ENCODE assay signal across 11 cellular contexts in the genomic region with DNA sequence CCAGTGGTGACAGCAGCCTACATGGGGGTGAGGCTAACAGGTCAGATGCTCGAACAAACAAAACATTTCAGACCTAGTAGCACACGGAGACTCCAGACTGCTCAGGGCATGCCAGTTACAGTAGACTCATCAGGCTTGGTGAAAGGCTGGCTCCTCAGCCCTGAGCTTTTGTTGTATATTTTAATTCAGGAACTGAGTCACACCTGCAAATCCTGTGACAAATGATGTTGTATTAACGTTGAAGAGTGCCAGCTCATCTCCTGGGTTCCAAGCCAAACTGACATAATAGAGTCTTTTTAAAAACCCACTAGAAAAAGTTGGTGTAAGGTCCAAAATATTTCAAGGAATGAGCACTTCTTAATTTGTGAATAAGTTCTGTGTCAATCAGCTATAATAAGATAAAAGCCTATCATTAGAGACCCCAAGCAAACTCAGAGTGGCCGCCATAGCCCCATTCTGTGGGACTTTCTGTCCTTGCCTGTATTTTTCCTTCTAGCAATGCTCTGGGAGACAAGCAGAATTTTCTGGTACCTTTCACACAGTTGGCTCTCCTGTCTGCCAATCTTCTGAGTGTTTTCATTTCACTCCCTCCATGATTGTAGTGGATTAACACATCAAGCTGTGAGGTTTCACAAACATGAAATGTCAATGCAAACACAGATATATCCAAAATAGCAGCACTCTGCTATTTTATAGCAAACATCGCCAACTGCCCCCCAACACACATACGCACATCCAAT.
A peak's percentile ranks its signal among the peaks of the same experiment; 100 is the strongest.
DNase-seq lines count a peak whose midpoint lies in the region; ATAC-seq and TF ChIP-seq lines count a peak whose summit lies in the region.
"Had no signal": no experiment of that assay in that cellular context is flagged by ENCODE, and none has a peak within 500 bp of the region (broad histone marks: within the 10 kb centered on the region; RNA-seq: fewer than 3 reads in every experiment).

No MANE protein-coding gene starts in this region.

- no TSS peak for BruUV-seq in PC-3 (replicated peaks; lab: Mats Ljungman, UMichigan)

- peak overlapping the region; percentile 42 for H3K4me3 ChIP-seq in PC-3 (ENCODE audit: low read length)
- peak overlapping the region; percentile 12 for H3K4me3 ChIP-seq in epithelial cell of esophagus (ENCODE audit: low read length)
- peak overlapping the region; percentile 11 for H3K4me3 ChIP-seq in osteoblast (ENCODE audit: insufficient read depth, low read length)
- H3K4me3 ChIP-seq in hepatocyte, result no peak overlapping the region
- H3K4me3 ChIP-seq in SJCRH30, result no peak overlapping the region

- H4K20me1 ChIP-seq in PC-3 (ENCODE audit: low read length) (no peaks in the 10 kb centered on the region), osteoblast (ENCODE audit: insufficient read depth, low read length) (no peaks in the 10 kb centered on the region), hepatocyte (ENCODE audit: insufficient read depth, poor library complexity, severe bottlenecking) (no peaks in the 10 kb centered on the region)

- H3K9me3 ChIP-seq in PC-3 (ENCODE audit: low read length), result no peaks in the 10 kb centered on the region
- no peaks in the 10 kb centered on the region for H3K9me3 ChIP-seq in osteoblast (ENCODE audit: low read depth, low read length)
- no peaks in the 10 kb centered on the region for H3K9me3 ChIP-seq in hepatocyte (ENCODE audit: low read depth)
- H3K9me3 ChIP-seq in SJCRH30 (replicated peaks), result no peaks in the 10 kb centered on the region

- H3K27me3 ChIP-seq in PC-3 (ENCODE audit: low read length) (no peaks in the 10 kb centered on the region), osteoblast (ENCODE audit: insufficient read depth, low read length) (no peaks in the 10 kb centered on the region), hepatocyte (no peaks in the 10 kb centered on the region), SJCRH30 (no peaks in the 10 kb centered on the region)

- H3K4me2 ChIP-seq in PC-3 (ENCODE audit: low read length) (peak overlapping the region; percentile 80), osteoblast (ENCODE audit: insufficient read depth, low read length) (peak overlapping the region; percentile 58), hepatocyte (no peak overlapping the region)

- H3K36me3 ChIP-seq in PC-3 (ENCODE audit: low read depth, low read length) (no peaks in the 10 kb centered on the region), osteoblast (ENCODE audit: insufficient read depth, low read length) (no peaks in the 10 kb centered on the region), hepatocyte (replicated peaks; ENCODE audit: insufficient read depth, low read depth) (no peaks in the 10 kb centered on the region), SJCRH30 (no peaks in the 10 kb centered on the region)

- peaks cover 6% of the 10 kb centered on the region for H3F3A ChIP-seq in PC-3 (ENCODE audit: low read length, unreplicated experiment)

- peak overlapping the region; percentile 67 for H2AFZ ChIP-seq in PC-3 (ENCODE audit: low read length)
- H2AFZ ChIP-seq in osteoblast (ENCODE audit: low read length), result peak overlapping the region; percentile 56
- H2AFZ ChIP-seq in hepatocyte, result no peak overlapping the region

- H3K9me2 ChIP-seq in PC-3 (replicated peaks; ENCODE audit: low read length) (no peaks in the 10 kb centered on the region), hepatocyte (replicated peaks; ENCODE audit: insufficient read depth) (no peaks in the 10 kb centered on the region)

- H3K4me1 ChIP-seq in PC-3 (ENCODE audit: insufficient read depth, low read length), result peaks cover 23% of the 10 kb centered on the region
- H3K4me1 ChIP-seq in osteoblast (ENCODE audit: insufficient read depth, low read length), result peaks cover 27% of the 10 kb centered on the region
- H3K4me1 ChIP-seq in hepatocyte (ENCODE audit: insufficient read depth), result no peaks in the 10 kb centered on the region
- H3K4me1 ChIP-seq in SJCRH30, result no peaks in the 10 kb centered on the region

- CTCF ChIA-PET in PC-3 (lab: Charles Lee), result interaction anchor here (0.5 to 0.7 kb wide), 3 partner anchors 48 to 347 kb away, joined by 3 to 5 read pairs (median 3); no protein-coding TSS in a partner anchor

- H3K27ac ChIP-seq in PC-3 (ENCODE audit: low read length) (peak overlapping the region; percentile 92), osteoblast (ENCODE audit: low read depth, low read length) (peak overlapping the region; percentile 74), hepatocyte (no peak overlapping the region), SJCRH30 (no peak overlapping the region)

- POLR2A ChIA-PET in PC-3 (lab: Charles Lee; ENCODE audit: unreplicated experiment), result interaction anchor here (0.6 kb wide), 3 partner anchors 70 to 1430 kb away, joined by 3 to 4 read pairs (median 3); no protein-coding TSS in a partner anchor

- intact Hi-C loops in PC-3 (cut with micrococcal nuclease), result loop anchor here (1.0 kb wide), 1 partner anchor 80 kb away; no protein-coding TSS in a partner anchor

- H3K79me2 ChIP-seq in PC-3 (ENCODE audit: low read length), result no peaks in the 10 kb centered on the region
- no peaks in the 10 kb centered on the region for H3K79me2 ChIP-seq in osteoblast (ENCODE audit: insufficient read depth, low read length)
- no peaks in the 10 kb centered on the region for H3K79me2 ChIP-seq in hepatocyte

- ATAC-seq in PC-3, result peak; percentile 99

- peak overlapping the region; percentile 61 for H3K9ac ChIP-seq in PC-3 (ENCODE audit: low read length)

- WGBS in hepatocyte (ENCODE audit: low lambda C conversion rate, missing lambda C conversion rate), result 91% methylated on average over 6 of the region's 6 CpGs

- DNase-seq in EL, result peak; percentile 74
- peak; percentile 94 for DNase-seq in PC-3
- DNase-seq in epithelial cell of esophagus (ENCODE audit: low read depth), result peak; percentile 96
- peak; percentile 89 for DNase-seq in osteoblast (ENCODE audit: insufficient read length, low spot score, missing footprints)
- DNase-seq in NCI-H1436 (lab: John Stamatoyannopoulos, UW), result no peak
- no peak for DNase-seq in putamen (ENCODE audit: low spot score)
- no peak for DNase-seq in hepatocyte (ENCODE audit: low spot score)
- no peak for DNase-seq in SJCRH30
- DNase-seq: Calu3, KG1, NCI-H2107 had no signal

- TF ChIP-seq CTCF in PC-3 (conservative IDR thresholded peaks at IDR 0.05; ENCODE audit: low read depth, low read length) (no peak), epithelial cell of esophagus (IDR thresholded peaks at IDR 0.05; ENCODE audit: insufficient read depth, low read depth, low read length, missing control alignments) (no peak), osteoblast (IDR thresholded peaks at IDR 0.05; ENCODE audit: extremely low read depth, low read depth, low read length) (no peak), hepatocyte (IDR thresholded peaks at IDR 0.05; ENCODE audit: poor library complexity) (no peak)

Comparison
In these comparisons a context has a peak if more than half of its experiments do, and no peak if none do; other contexts are left out.
1. DNase-seq: peak in EL (single experiment), PC-3 (single experiment), epithelial cell of esophagus (single experiment) and osteoblast (single experiment); none in NCI-H1436 (single experiment), putamen (single experiment), hepatocyte (single experiment) and SJCRH30 (0 of 2).
2. H3K27ac ChIP-seq: peak in PC-3 (single experiment) and osteoblast (single experiment); none in hepatocyte (single experiment) and SJCRH30 (single experiment).
3. H3K4me3 ChIP-seq: peak in PC-3 (single experiment), epithelial cell of esophagus (single experiment) and osteoblast (single experiment); none in hepatocyte (single experiment) and SJCRH30 (single experiment).